In genomic region chr12:59164226-59164625, GRCh38 we compare ENCODE assay signal across 21 cellular contexts.
DNase-seq lines count a peak whose midpoint lies in the region; ATAC-seq and TF ChIP-seq lines count a peak whose summit lies in the region.
"Had no signal": no experiment of that assay in that cellular context is flagged by ENCODE, and none has a peak within 500 bp of the region (broad histone marks: within the 10 kb centered on the region; RNA-seq: fewer than 3 reads in every experiment).

No MANE protein-coding gene starts in this region.

- CTCF ChIA-PET in PC-3 (lab: Charles Lee): interaction anchor here (1.1 kb wide), 1 partner anchor 51 kb away, joined by 5 read pairs; no protein-coding TSS in a partner anchor

- no peaks in the 10 kb centered on the region for H4K20me1 ChIP-seq in PC-3 (ENCODE audit: low read length)

- no peak overlapping the region for H3K9ac ChIP-seq in PC-3 (ENCODE audit: low read length)

- DNase-seq in NCI-H146 (lab: John Stamatoyannopoulos, UW) (peak; percentile 84), astrocyte of the hippocampus (ENCODE audit: low read depth, low spot score) (peak; percentile 44), kidney glomerular epithelial cell (lab: John Stamatoyannopoulos, UW) (peak; percentile 60), NCI-H1694 (lab: John Stamatoyannopoulos, UW) (no peak), NCI-H82 treated with DMSO at 0.1 percent for 48 hours (lab: John Stamatoyannopoulos, UW; ENCODE audit: unreplicated experiment) (no peak), NCI-H1092 (lab: John Stamatoyannopoulos, UW) (no peak), PC-3 (no peak)
- DNase-seq: ACHN, DMS 273 treated with DMSO at 0.1 percent for 48 hours, DND-41, Karpas-422, MG63, NCI-H1048, NCI-H1436 treated with DMSO at 0.1 percent for 48 hours, NCI-H2227 treated with DMSO at 0.1 percent for 48 hours, NCI-H510A treated with DMSO at 0.1 percent for 48 hours, NCI-H774, OCI-M1, SIG-M5 had no signal

- intact Hi-C loops in PC-3 (cut with micrococcal nuclease): no loop called here

- no peaks in the 10 kb centered on the region for H3F3A ChIP-seq in PC-3 (ENCODE audit: low read length, unreplicated experiment)

- no peaks in the 10 kb centered on the region for H3K79me2 ChIP-seq in PC-3 (ENCODE audit: low read length)

- H3K36me3 ChIP-seq in PC-3 (ENCODE audit: low read depth, low read length): no peaks in the 10 kb centered on the region
- H3K36me3 ChIP-seq: MG63 had no signal

- POLR2A ChIA-PET in PC-3 (lab: Charles Lee; ENCODE audit: unreplicated experiment): interaction anchor here (0.6 kb wide), 1 partner anchor 73 kb away, joined by 6 read pairs; no protein-coding TSS in a partner anchor

- H3K9me3 ChIP-seq in PC-3 (ENCODE audit: low read length): no peaks in the 10 kb centered on the region
- H3K9me3 ChIP-seq: MG63 had no signal

- H3K4me2 ChIP-seq in PC-3 (ENCODE audit: low read length): no peak overlapping the region

- no peak for ATAC-seq in PC-3

- H3K27me3 ChIP-seq in PC-3 (ENCODE audit: low read length): no peaks in the 10 kb centered on the region
- H3K27me3 ChIP-seq: MG63 had no signal

- no peak overlapping the region for H3K4me3 ChIP-seq in PC-3 (ENCODE audit: low read length)
- H3K4me3 ChIP-seq: MG63 had no signal

- no peaks in the 10 kb centered on the region for H3K9me2 ChIP-seq in PC-3 (replicated peaks; ENCODE audit: low read length)

- peaks cover 18% of the 10 kb centered on the region for H3K4me1 ChIP-seq in PC-3 (ENCODE audit: insufficient read depth, low read length)

- no TSS peak for BruUV-seq in PC-3 (replicated peaks; lab: Mats Ljungman, UMichigan)

- no peak overlapping the region for H2AFZ ChIP-seq in PC-3 (ENCODE audit: low read length)

- TF ChIP-seq CTCF in PC-3 (conservative IDR thresholded peaks at IDR 0.05; ENCODE audit: low read depth, low read length): no peak

- no peak overlapping the region for H3K27ac ChIP-seq in PC-3 (ENCODE audit: low read length)
- H3K27ac ChIP-seq: C4-2B, RWPE1 had no signal

Comparison
In these comparisons a context has a peak if more than half of its experiments do, and no peak if none do; other contexts are left out.
1. DNase-seq: peak in NCI-H146 (single experiment), astrocyte of the hippocampus (single experiment) and kidney glomerular epithelial cell (single experiment); none in NCI-H1694 (single experiment), NCI-H82 treated with DMSO at 0.1 percent for 48 hours (single experiment), NCI-H1092 (single experiment) and PC-3 (single experiment).